ENCODE assay signal across 2 cellular contexts in genomic region chrX:49166914-49167739, GRCh38.
A peak's percentile ranks its signal among the peaks of the same experiment; 100 is the strongest.
TF ChIP-seq lines count a peak whose summit lies in the region.

No MANE protein-coding gene starts in this region.

TF ChIP-seq in IMR-90, 13 proteins besides CTCF, POLR2A, EP300 and RAD21:
- TF ChIP-seq CHD1 (IDR thresholded peaks at IDR 0.05; ENCODE audit: low read depth, low read length) (no peak), BHLHE40 (IDR thresholded peaks at IDR 0.05; ENCODE audit: low read depth, low read length) (peak; percentile 60; the same call in 1 of the 2 replicates), MXI1 (IDR thresholded peaks at IDR 0.05; ENCODE audit: borderline replicate concordance, low read depth, low read length) (no peak), RCOR1 (IDR thresholded peaks at IDR 0.05; ENCODE audit: insufficient replicate concordance, low read length) (no peak), SMC3 (IDR thresholded peaks at IDR 0.05; ENCODE audit: low read depth, low read length) (no peak), CEBPB (IDR thresholded peaks at IDR 0.05; ENCODE audit: low read depth, low read length) (no peak), USF2 (IDR thresholded peaks at IDR 0.05; ENCODE audit: low read depth, low read length) (no peak), NFE2L2 (IDR thresholded peaks at IDR 0.05; ENCODE audit: low read depth, low read length) (peak; percentile 27; the same call in 1 of the 2 replicates), MAFK (IDR thresholded peaks at IDR 0.05; ENCODE audit: low read depth, low read length) (no peak), MAZ (IDR thresholded peaks at IDR 0.05; ENCODE audit: borderline replicate concordance, low read depth, low read length) (no peak; the same call in 1 of the 2 replicates), ELK1 (IDR thresholded peaks at IDR 0.05; ENCODE audit: borderline replicate concordance, low read depth, low read length) (no peak), FOS (IDR thresholded peaks at IDR 0.05; ENCODE audit: low read depth, low read length) (no peak)

TF ChIP-seq in K562, 482 proteins besides CTCF, POLR2A, EP300 and RAD21 (continues in another document):
- TF ChIP-seq EP400 (IDR thresholded peaks at IDR 0.05) (peak; percentile 46; the same call in 1 of the 2 replicates), ATF7 (IDR thresholded peaks at IDR 0.05) (0 out of 2 replicates have a peak, but pooled peaks have one; percentile 56), TFAM (CRISPR knock-in tag; conservative IDR thresholded peaks at IDR 0.05) (no peak), NCOA1 (IDR thresholded peaks at IDR 0.05; ENCODE audit: low read depth) (0 out of 2 replicates have a peak, but pooled peaks have one; percentile 32), SMARCE1 (IDR thresholded peaks at IDR 0.05) (peak; percentile 74; the same call in 1 of the 2 replicates), POLR2B (IDR thresholded peaks at IDR 0.05; ENCODE audit: low read depth, partially characterized antibody) (no peak), CHD4 (IDR thresholded peaks at IDR 0.05; ENCODE audit: insufficient read depth, insufficient replicate concordance, low read depth, low read length, poor library complexity, severe bottlenecking) (no peak), ZFP1 (CRISPR knock-in tag; IDR thresholded peaks at IDR 0.05) (no peak), ZNF518B (CRISPR knock-in tag; IDR thresholded peaks at IDR 0.05) (no peak), CBX1 (IDR thresholded peaks at IDR 0.05; ENCODE audit: low read depth) (no peak), ZBTB9 (CRISPR knock-in tag; IDR thresholded peaks at IDR 0.05) (peak; percentile 49), ESRRA (IDR thresholded peaks at IDR 0.05; ENCODE audit: borderline replicate concordance, low read depth) (peak; percentile 79; the same call in 1 of the 2 replicates), PTTG1 (tag; IDR thresholded peaks at IDR 0.05; ENCODE audit: low read depth) (no peak), MEIS2 (IDR thresholded peaks at IDR 0.05; ENCODE audit: partially characterized antibody) (peak; percentile 58), OTX1 (CRISPR knock-in tag; IDR thresholded peaks at IDR 0.05) (peak; percentile 58; the same call in 1 of the 2 replicates), ILK (tag; IDR thresholded peaks at IDR 0.05; ENCODE audit: borderline replicate concordance, low read depth) (no peak), ZNF217 (CRISPR knock-in tag; IDR thresholded peaks at IDR 0.05) (no peak), CEBPG (CRISPR knock-in tag; IDR thresholded peaks at IDR 0.05) (no peak), CEBPG (tag; conservative IDR thresholded peaks at IDR 0.05 in 1 of 2, IDR thresholded peaks at IDR 0.05 in 1 of 2) (no peak), ATF3 (IDR thresholded peaks at IDR 0.05) (peak; percentile 43; the same call in 1 of the 2 replicates), ATF3 (CRISPR knock-in tag; conservative IDR thresholded peaks at IDR 0.05) (no peak), ZNF584 (CRISPR knock-in tag; IDR thresholded peaks at IDR 0.05; ENCODE audit: low read depth) (peak; percentile 42; the same call in 1 of the 2 replicates), BRF1 (IDR thresholded peaks at IDR 0.05; ENCODE audit: borderline replicate concordance, extremely low read depth, insufficient read length) (no peak), LEF1 (IDR thresholded peaks at IDR 0.05) (peak; percentile 91), HBP1 (CRISPR knock-in tag; IDR thresholded peaks at IDR 0.05) (0 out of 2 replicates have a peak, but pooled peaks have one; percentile 4), LCOR (CRISPR knock-in tag; IDR thresholded peaks at IDR 0.05) (0 out of 2 replicates have a peak, but pooled peaks have one; percentile 59), NR2C1 (IDR thresholded peaks at IDR 0.05) (no peak), NR2C1 (tag; IDR thresholded peaks at IDR 0.05) (0 out of 2 replicates have a peak, but pooled peaks have one; percentile 22), ZNF778 (CRISPR knock-in tag; IDR thresholded peaks at IDR 0.05) (no peak), DPF2 (IDR thresholded peaks at IDR 0.05) (peak; percentile 62)
- TF ChIP-seq, protein P1, sequence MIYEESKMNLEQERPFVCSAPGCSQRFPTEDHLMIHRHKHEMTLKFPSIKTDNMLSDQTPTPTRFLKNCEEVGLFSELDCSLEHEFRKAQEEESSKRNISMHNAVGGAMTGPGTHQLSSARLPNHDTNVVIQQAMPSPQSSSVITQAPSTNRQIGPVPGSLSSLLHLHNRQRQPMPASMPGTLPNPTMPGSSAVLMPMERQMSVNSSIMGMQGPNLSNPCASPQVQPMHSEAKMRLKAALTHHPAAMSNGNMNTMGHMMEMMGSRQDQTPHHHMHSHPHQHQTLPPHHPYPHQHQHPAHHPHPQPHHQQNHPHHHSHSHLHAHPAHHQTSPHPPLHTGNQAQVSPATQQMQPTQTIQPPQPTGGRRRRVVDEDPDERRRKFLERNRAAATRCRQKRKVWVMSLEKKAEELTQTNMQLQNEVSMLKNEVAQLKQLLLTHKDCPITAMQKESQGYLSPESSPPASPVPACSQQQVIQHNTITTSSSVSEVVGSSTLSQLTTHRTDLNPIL (CRISPR knock-in tag; IDR thresholded peaks at IDR 0.05), result peak; percentile 19; the same call in 1 of the 2 replicates
- TF ChIP-seq, protein P2, sequence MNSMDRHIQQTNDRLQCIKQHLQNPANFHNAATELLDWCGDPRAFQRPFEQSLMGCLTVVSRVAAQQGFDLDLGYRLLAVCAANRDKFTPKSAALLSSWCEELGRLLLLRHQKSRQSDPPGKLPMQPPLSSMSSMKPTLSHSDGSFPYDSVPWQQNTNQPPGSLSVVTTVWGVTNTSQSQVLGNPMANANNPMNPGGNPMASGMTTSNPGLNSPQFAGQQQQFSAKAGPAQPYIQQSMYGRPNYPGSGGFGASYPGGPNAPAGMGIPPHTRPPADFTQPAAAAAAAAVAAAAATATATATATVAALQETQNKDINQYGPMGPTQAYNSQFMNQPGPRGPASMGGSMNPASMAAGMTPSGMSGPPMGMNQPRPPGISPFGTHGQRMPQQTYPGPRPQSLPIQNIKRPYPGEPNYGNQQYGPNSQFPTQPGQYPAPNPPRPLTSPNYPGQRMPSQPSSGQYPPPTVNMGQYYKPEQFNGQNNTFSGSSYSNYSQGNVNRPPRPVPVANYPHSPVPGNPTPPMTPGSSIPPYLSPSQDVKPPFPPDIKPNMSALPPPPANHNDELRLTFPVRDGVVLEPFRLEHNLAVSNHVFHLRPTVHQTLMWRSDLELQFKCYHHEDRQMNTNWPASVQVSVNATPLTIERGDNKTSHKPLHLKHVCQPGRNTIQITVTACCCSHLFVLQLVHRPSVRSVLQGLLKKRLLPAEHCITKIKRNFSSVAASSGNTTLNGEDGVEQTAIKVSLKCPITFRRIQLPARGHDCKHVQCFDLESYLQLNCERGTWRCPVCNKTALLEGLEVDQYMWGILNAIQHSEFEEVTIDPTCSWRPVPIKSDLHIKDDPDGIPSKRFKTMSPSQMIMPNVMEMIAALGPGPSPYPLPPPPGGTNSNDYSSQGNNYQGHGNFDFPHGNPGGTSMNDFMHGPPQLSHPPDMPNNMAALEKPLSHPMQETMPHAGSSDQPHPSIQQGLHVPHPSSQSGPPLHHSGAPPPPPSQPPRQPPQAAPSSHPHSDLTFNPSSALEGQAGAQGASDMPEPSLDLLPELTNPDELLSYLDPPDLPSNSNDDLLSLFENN (IDR thresholded peaks at IDR 0.05; ENCODE audit: low read depth in 2 of 2, low read length in 2 of 2), result peak in 1 of 2 experiments; percentile 39; a peak in 1 of 4 replicates
- TF ChIP-seq, protein P3, sequence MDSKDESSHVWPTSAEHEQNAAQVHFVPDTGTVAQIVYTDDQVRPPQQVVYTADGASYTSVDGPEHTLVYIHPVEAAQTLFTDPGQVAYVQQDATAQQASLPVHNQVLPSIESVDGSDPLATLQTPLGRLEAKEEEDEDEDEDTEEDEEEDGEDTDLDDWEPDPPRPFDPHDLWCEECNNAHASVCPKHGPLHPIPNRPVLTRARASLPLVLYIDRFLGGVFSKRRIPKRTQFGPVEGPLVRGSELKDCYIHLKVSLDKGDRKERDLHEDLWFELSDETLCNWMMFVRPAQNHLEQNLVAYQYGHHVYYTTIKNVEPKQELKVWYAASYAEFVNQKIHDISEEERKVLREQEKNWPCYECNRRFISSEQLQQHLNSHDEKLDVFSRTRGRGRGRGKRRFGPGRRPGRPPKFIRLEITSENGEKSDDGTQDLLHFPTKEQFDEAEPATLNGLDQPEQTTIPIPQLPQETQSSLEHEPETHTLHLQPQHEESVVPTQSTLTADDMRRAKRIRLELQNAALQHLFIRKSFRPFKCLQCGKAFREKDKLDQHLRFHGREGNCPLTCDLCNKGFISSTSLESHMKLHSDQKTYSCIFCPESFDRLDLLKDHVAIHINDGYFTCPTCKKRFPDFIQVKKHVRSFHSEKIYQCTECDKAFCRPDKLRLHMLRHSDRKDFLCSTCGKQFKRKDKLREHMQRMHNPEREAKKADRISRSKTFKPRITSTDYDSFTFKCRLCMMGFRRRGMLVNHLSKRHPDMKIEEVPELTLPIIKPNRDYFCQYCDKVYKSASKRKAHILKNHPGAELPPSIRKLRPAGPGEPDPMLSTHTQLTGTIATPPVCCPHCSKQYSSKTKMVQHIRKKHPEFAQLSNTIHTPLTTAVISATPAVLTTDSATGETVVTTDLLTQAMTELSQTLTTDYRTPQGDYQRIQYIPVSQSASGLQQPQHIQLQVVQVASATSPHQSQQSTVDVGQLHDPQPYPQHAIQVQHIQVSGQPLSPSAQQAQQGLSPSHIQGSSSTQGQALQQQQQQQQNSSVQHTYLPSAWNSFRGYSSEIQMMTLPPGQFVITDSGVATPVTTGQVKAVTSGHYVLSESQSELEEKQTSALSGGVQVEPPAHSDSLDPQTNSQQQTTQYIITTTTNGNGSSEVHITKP (IDR thresholded peaks at IDR 0.05; ENCODE audit: partially characterized antibody), result peak; percentile 93
- TF ChIP-seq, protein P4, sequence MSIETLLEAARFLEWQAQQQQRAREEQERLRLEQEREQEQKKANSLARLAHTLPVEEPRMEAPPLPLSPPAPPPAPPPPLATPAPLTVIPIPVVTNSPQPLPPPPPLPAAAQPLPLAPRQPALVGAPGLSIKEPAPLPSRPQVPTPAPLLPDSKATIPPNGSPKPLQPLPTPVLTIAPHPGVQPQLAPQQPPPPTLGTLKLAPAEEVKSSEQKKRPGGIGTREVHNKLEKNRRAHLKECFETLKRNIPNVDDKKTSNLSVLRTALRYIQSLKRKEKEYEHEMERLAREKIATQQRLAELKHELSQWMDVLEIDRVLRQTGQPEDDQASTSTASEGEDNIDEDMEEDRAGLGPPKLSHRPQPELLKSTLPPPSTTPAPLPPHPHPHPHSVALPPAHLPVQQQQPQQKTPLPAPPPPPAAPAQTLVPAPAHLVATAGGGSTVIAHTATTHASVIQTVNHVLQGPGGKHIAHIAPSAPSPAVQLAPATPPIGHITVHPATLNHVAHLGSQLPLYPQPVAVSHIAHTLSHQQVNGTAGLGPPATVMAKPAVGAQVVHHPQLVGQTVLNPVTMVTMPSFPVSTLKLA (conservative IDR thresholded peaks at IDR 0.05), result peak in 1 of 2 experiments; percentile 25; a peak in 2 of 4 replicates
